1 cellular context compared by ENCODE assay signal in the genomic region with DNA sequence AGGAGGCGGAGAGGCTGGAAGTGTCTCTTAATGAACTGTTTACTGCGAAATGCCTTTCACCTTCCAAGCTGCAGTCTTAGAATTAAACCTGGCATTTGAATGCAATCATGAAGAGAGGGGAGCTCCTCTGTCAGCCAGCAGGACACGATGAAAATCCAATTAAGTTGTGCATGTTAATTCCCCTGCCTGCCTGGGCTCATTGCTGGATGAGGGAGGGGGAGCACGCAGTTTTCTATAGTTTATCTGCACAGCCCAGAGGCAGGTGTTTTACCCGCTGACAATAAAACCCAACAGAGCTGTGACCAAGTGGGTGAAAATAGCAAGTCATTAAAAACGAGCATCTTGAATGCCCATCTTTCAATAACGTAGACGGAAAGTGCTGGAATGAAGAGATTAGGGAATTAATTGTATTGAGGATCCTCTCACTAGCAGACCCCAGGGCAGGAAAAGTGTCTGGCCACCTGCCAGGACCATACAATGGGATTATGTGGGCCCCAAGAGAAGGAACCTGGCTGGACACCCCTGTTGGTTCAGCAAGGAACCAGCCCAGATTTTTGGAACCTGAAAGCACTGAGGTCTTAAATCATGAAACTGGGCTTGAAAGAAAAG.
TF ChIP-seq lines count a peak whose summit lies in the region.

No MANE protein-coding gene starts in this region.

TF ChIP-seq in H1, 55 proteins besides CTCF, POLR2A, EP300 and RAD21:
- TF ChIP-seq HDAC6 (IDR thresholded peaks at IDR 0.05; ENCODE audit: low read depth, low read length) (no peak), NANOG (IDR thresholded peaks at IDR 0.05; ENCODE audit: insufficient read depth, low read depth, low read length, poor library complexity, severe bottlenecking) (no peak), ATF2 (IDR thresholded peaks at IDR 0.05; ENCODE audit: low read length) (no peak), SP2 (IDR thresholded peaks at IDR 0.05; ENCODE audit: low read length) (no peak), RXRA (IDR thresholded peaks at IDR 0.05; ENCODE audit: insufficient read depth, low read depth, low read length) (no peak), SIN3A (conservative IDR thresholded peaks at IDR 0.05 in 1 of 2, IDR thresholded peaks at IDR 0.05 in 1 of 2; ENCODE audit: low read depth in 1 of 2, low read length in 2 of 2) (no peak), GABPA (IDR thresholded peaks at IDR 0.05; ENCODE audit: borderline replicate concordance, insufficient read depth, low read length) (no peak), ATF3 (IDR thresholded peaks at IDR 0.05; ENCODE audit: insufficient read depth, low read depth, low read length) (no peak), YY1 (IDR thresholded peaks at IDR 0.05; ENCODE audit: low read depth, low read length) (no peak)
